ENCODE assay signal across 8 cellular contexts in genomic region chr2:181104512-181105121, GRCh38.
DNase-seq lines count a peak whose midpoint lies in the region; ATAC-seq and TF ChIP-seq lines count a peak whose summit lies in the region.

No MANE protein-coding gene starts in this region.

- peak overlapping the region; percentile 9 for H3K27ac Mint-ChIP-seq in T-helper 1 cell treated with Interleukin-12 subunit alpha and Interleukin-12 subunit beta and Interleukin-4 antibody, amounts not matched to agents 30 μg/mL and 1 μg/mL, for 36 hours

- no peak for ATAC-seq in GM21529 (IDR thresholded peaks at IDR 0.05; ENCODE audit: unreplicated experiment)
- no peak for ATAC-seq in HG02970 (IDR thresholded peaks at IDR 0.05; ENCODE audit: low FRiP score, unreplicated experiment)

- POLR2A ChIA-PET in A673 (lab: Charles Lee; ENCODE audit: low non-redundant PET), result interaction anchor here (0.7 kb wide), 1 partner anchor 42 kb away, joined by 4 read pairs; no protein-coding TSS in a partner anchor

- no peaks in the 10 kb centered on the region for H3K27me3 ChIP-seq in A673 (replicated peaks; ENCODE audit: insufficient read depth, low read depth, low read length, poor library complexity)
- H3K27me3 ChIP-seq in fibroblast of lung (ENCODE audit: control insufficient read depth, insufficient read depth, low read length), result no peaks in the 10 kb centered on the region

- peak; percentile 79 for TF ChIP-seq CTCF in A673 (conservative IDR thresholded peaks at IDR 0.05; ENCODE audit: low read depth, low read length)
- TF ChIP-seq CTCF in fibroblast of lung (conservative IDR thresholded peaks at IDR 0.05 in 1 of 2, IDR thresholded peaks at IDR 0.05 in 1 of 2; ENCODE audit: low read depth in 1 of 2, low read length in 2 of 2), result peak; percentile 79 to 89

- H3K4me3 Mint-ChIP-seq in T-helper 1 cell treated with Interleukin-12 subunit alpha and Interleukin-12 subunit beta and Interleukin-4 antibody, amounts not matched to agents 30 μg/mL and 1 μg/mL, for 36 hours, result peak overlapping the region; percentile 6

- peak; percentile 73 for DNase-seq in A673 (ENCODE audit: low spot score)
- DNase-seq in EL, result peak; percentile 68
- DNase-seq in NCI-H1436 (lab: John Stamatoyannopoulos, UW), result peak; percentile 87
- peak; percentile 58 to 86 for DNase-seq in fibroblast of lung (ENCODE audit: low read depth in 2 of 2)
- peak; percentile 77 for DNase-seq in pons (ENCODE audit: low spot score)

- H2AFZ ChIP-seq in fibroblast of lung (ENCODE audit: low read length), result no peak overlapping the region

- intact Hi-C loops in A673 (cut with micrococcal nuclease; ENCODE audit: unreplicated experiment), result loop anchor here (2.0 to 10.0 kb wide), 6 partner anchors 352 to 1550 kb away; partner anchors contain the start of genes ITGA4 and NEUROD1

- no peak overlapping the region for H3K4me2 ChIP-seq in fibroblast of lung (ENCODE audit: extremely low read depth, insufficient read depth, low read length)

- BruUV-seq in A673 (replicated peaks; lab: Mats Ljungman, UMichigan), result no TSS peak

- H3K4me3 ChIP-seq in A673 (ENCODE audit: low read depth, low read length, poor library complexity, severe bottlenecking) (no peak overlapping the region), fibroblast of lung (replicated peaks in 1 of 4; ENCODE audit: control extremely low read depth in 1 of 4, insufficient read depth in 1 of 4, low read depth in 3 of 4, low read length in 4 of 4) (no peak overlapping the region)

- no peaks in the 10 kb centered on the region for H3K36me3 ChIP-seq in A673 (ENCODE audit: insufficient read depth, low read length, poor library complexity, severe bottlenecking)
- no peaks in the 10 kb centered on the region for H3K36me3 ChIP-seq in fibroblast of lung (ENCODE audit: control insufficient read depth, insufficient read depth, low read length)

- peaks cover 4% of the 10 kb centered on the region for H3K36me3 Mint-ChIP-seq in T-helper 1 cell treated with Interleukin-12 subunit alpha and Interleukin-12 subunit beta and Interleukin-4 antibody, amounts not matched to agents 30 μg/mL and 1 μg/mL, for 36 hours (ENCODE audit: low read depth)

- no peaks in the 10 kb centered on the region for H4K20me1 ChIP-seq in fibroblast of lung (ENCODE audit: control insufficient read depth, extremely low read depth, insufficient read depth, low read length)

- CTCF ChIA-PET in A673 (lab: Charles Lee), result interaction anchor here (0.9 kb wide), 1 partner anchor 611 kb away, joined by 5 read pairs; no protein-coding TSS in a partner anchor

- H3K27ac ChIP-seq in A673 (ENCODE audit: low read depth, low read length, poor library complexity, severe bottlenecking) (no peak overlapping the region), fibroblast of lung (ENCODE audit: insufficient read depth, low read length) (no peak overlapping the region)

- no peaks in the 10 kb centered on the region for H3K79me2 ChIP-seq in fibroblast of lung (ENCODE audit: control insufficient read depth, insufficient read depth, low read length)

- peaks cover 8% of the 10 kb centered on the region for H3K4me1 ChIP-seq in A673 (ENCODE audit: insufficient read depth, low read length, poor library complexity, severe bottlenecking)
- H3K4me1 ChIP-seq in fibroblast of lung (ENCODE audit: control insufficient read depth, extremely low read depth, insufficient read depth, low read length), result peaks cover 10% of the 10 kb centered on the region

- H3K9me3 Mint-ChIP-seq in T-helper 1 cell treated with Interleukin-12 subunit alpha and Interleukin-12 subunit beta and Interleukin-4 antibody, amounts not matched to agents 30 μg/mL and 1 μg/mL, for 36 hours, result peaks cover 1% of the 10 kb centered on the region

- H3K4me1 Mint-ChIP-seq in T-helper 1 cell treated with Interleukin-12 subunit alpha and Interleukin-12 subunit beta and Interleukin-4 antibody, amounts not matched to agents 30 μg/mL and 1 μg/mL, for 36 hours (ENCODE audit: low read depth), result peaks cover 39% of the 10 kb centered on the region

- H3K27me3 Mint-ChIP-seq in T-helper 1 cell treated with Interleukin-12 subunit alpha and Interleukin-12 subunit beta and Interleukin-4 antibody, amounts not matched to agents 30 μg/mL and 1 μg/mL, for 36 hours (ENCODE audit: low read depth), result peaks cover 4% of the 10 kb centered on the region

- no peak overlapping the region for H3K9ac ChIP-seq in fibroblast of lung (ENCODE audit: insufficient read depth, low read length)

- H3K9me3 ChIP-seq in A673 (ENCODE audit: low read depth, low read length, poor library complexity, severe bottlenecking) (no peaks in the 10 kb centered on the region), fibroblast of lung (ENCODE audit: control insufficient read depth, insufficient read depth, low read depth, low read length) (no peaks in the 10 kb centered on the region)
